Comparison of ENCODE assay signal across 12 cellular contexts in the genomic region with DNA sequence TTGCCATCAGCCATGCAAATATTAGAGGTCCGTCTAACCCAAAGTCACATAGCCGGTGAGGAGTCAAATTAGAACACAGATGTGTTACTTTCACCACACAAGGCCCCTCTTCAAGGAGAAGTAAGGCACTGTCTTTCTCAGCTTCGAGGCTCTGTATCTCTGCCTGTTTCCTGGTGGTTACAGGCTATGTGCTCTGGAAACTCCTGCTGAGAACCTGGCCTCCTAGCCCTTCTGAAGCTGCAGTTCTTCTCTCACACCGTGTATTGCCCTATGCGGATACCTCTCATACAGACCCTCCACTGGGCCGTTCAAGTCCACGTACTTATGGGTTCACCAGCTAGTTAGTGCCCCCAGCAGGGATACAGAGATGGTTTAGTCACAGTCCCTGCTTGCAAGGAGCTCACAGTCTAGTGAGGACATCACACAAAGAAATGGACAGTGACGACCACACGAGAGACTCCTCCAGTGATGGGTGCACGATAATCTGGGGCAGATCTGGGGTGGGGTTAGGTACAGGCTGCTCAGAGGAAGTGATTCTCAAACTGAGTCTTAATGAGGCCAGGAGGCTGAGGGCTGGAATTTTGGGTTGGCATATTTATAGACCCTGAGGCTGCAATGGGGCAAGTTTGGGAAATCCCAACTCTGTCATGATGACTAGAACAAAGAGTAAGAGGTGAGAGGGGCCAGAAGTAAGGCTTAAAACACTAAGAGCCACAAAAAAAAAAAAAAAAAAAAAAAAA. TPM values are rescaled to one million over a fixed set of nuclear protein-coding genes. Genes with fewer than 3 reads are reported as not detected.
A peak's percentile ranks its signal among the peaks of the same experiment; 100 is the strongest.
DNase-seq lines count a peak whose midpoint lies in the region; ATAC-seq and TF ChIP-seq lines count a peak whose summit lies in the region.
"Had no signal": no experiment of that assay in that cellular context is flagged by ENCODE, and none has a peak within 500 bp of the region (broad histone marks: within the 10 kb centered on the region; RNA-seq: fewer than 3 reads in every experiment).

No MANE protein-coding gene starts in this region.

- H3K27me3 ChIP-seq in KMS-11 (ENCODE audit: insufficient read depth, low read depth), result no peaks in the 10 kb centered on the region

- no peaks in the 10 kb centered on the region for H3K36me3 Mint-ChIP-seq in naive B cell

- H4K20me1 ChIP-seq in KMS-11 (ENCODE audit: insufficient read depth), result no peaks in the 10 kb centered on the region; the same call in 1 of the 2 replicates

- no peak for TF ChIP-seq CTCF in KMS-11 (conservative IDR thresholded peaks at IDR 0.05; ENCODE audit: low read depth, low read length)

- H3K9me3 Mint-ChIP-seq in naive B cell, result no peaks in the 10 kb centered on the region

- peaks cover 51% of the 10 kb centered on the region for H3K4me1 ChIP-seq in KMS-11 (ENCODE audit: low read depth, poor library complexity, severe bottlenecking)

- no peaks in the 10 kb centered on the region for H3K79me2 ChIP-seq in KMS-11 (ENCODE audit: insufficient read depth, low read depth)

- H3K4me3 ChIP-seq in KMS-11 (IDR thresholded peaks at IDR 0.05; ENCODE audit: insufficient read depth, low read depth, low read length), result no peak overlapping the region
- H3K4me3 ChIP-seq: A549, SK-N-MC had no signal

- peak; percentile 31 for DNase-seq in activated CD4-positive, alpha-beta T cell treated with anti-CD3 and anti-CD28 coated beads for 48 hours
- no peak for DNase-seq in activated CD4-positive, alpha-beta T cell treated with anti-CD3 and anti-CD28 coated beads for 4 hours
- no peak for DNase-seq in naive B cell
- DNase-seq in SKM-1 treated with dmso at 0.1 percent for 144 hours (lab: John Stamatoyannopoulos, UW; ENCODE audit: unreplicated experiment), result no peak
- DNase-seq in DMS 273 treated with DMSO at 0.1 percent for 48 hours (lab: John Stamatoyannopoulos, UW), result no peak
- no peak for DNase-seq in SHP77 (lab: John Stamatoyannopoulos, UW)
- DNase-seq: midbrain had no signal

- ATAC-seq in GM21737 (IDR thresholded peaks at IDR 0.05; ENCODE audit: unreplicated experiment) (peak; percentile 54), naive B cell (ENCODE audit: low read depth in 2 of 2) (peak; percentile 15 to 52)
- ATAC-seq: A549 had no signal

- H2AFZ ChIP-seq in KMS-11 (ENCODE audit: low read depth), result no peak overlapping the region

- no peaks in the 10 kb centered on the region for H3K36me3 ChIP-seq in KMS-11 (ENCODE audit: insufficient read depth)

- peak overlapping the region; percentile 53 for H3K27ac ChIP-seq in KMS-11
- H3K27ac ChIP-seq: A549, HL-60, SK-N-MC had no signal

- H3K4me2 ChIP-seq in KMS-11, result peak overlapping the region; percentile 40; the same call in 1 of the 2 replicates
- H3K4me2 ChIP-seq: A549 had no signal

- peaks cover 19 to 41% (median 23%) of the 10 kb centered on the region in 3 donors for H3K4me1 Mint-ChIP-seq in naive B cell

- H3K27me3 Mint-ChIP-seq in naive B cell, result no peaks in the 10 kb centered on the region

- peak overlapping the region in 3 of 8 donors; percentile 27 to 85 (median 44) for H3K4me3 Mint-ChIP-seq in naive B cell

- no peak overlapping the region for H3K9ac ChIP-seq in KMS-11

- peak overlapping the region in 2 of 6 donors; percentile 47 to 71 for H3K27ac Mint-ChIP-seq in naive B cell

RNA-seq across cellular contexts. Expression of gene ELOA, which starts 22.8 kb away (rescaled TPM):
- 10 to 100 TPM; 15.5 to 74.6 (median 46.1) TPM for polyA plus RNA-seq in naive B cell (ENCODE audit: low read depth in 6 of 6)

RNA-seq across cellular contexts. Expression of gene RPL11, which starts 28.8 kb away (rescaled TPM):
- polyA plus RNA-seq in naive B cell (ENCODE audit: low read depth in 6 of 6), result 1,000 to 10,000 TPM; 1,123 to 1,541 (median 1,429) TPM

RNA-seq across cellular contexts. Expression of gene PITHD1, which starts 57.8 kb away (rescaled TPM):
- 100 to 1,000 TPM in 2 of 6 donors, 10 to 100 TPM in 4; 64.4 to 110 (median 89.0) TPM for polyA plus RNA-seq in naive B cell (ENCODE audit: low read depth in 6 of 6)
